Comparison of ENCODE assay signal across 8 cellular contexts in genomic region chr10:43408710-43409384, GRCh38. TPM values are rescaled to one million over a fixed set of nuclear protein-coding genes. Genes with fewer than 3 reads are reported as not detected.
DNase-seq lines count a peak whose midpoint lies in the region; ATAC-seq and TF ChIP-seq lines count a peak whose summit lies in the region.

Gene HNRNPF, minus strand, starts transcription at chr10:43409186. Its CDS starts 21,302 bp downstream, at chr10:43387884.

- H3K27ac ChIP-seq in ACC112 (ENCODE audit: low read depth, low read length) (peak within 1 kb of the TSS; percentile 93), VCaP (peak within 1 kb of the TSS; percentile 98), skeletal muscle tissue (ENCODE audit: low read depth, low read length) (peak within 1 kb of the TSS; percentile 99)

- peaks cover 2% of the 10 kb centered on the region for H3K9me3 ChIP-seq in iPS-18c (ENCODE audit: control insufficient read depth, insufficient read depth, low read length)
- no peaks in the 10 kb centered on the region for H3K9me3 ChIP-seq in skeletal muscle tissue (ENCODE audit: control insufficient read depth in 3 of 3, low read length in 3 of 3)

- H3K27me3 ChIP-seq in ACC112 (ENCODE audit: insufficient read depth, low read length) (no peaks in the 10 kb centered on the region), skeletal muscle tissue (ENCODE audit: control insufficient read depth in 3 of 3, insufficient read depth in 3 of 3, low read length in 3 of 3) (no peaks in the 10 kb centered on the region)

- DNase-seq in NCI-H2171 (lab: John Stamatoyannopoulos, UW) (peak; percentile 64), T47D (ENCODE audit: low read depth in 1 of 2, low spot score in 1 of 2) (peak; percentile 94 to 99)

- peaks cover 50% of the 10 kb centered on the region for H3K79me2 ChIP-seq in ACC112 (ENCODE audit: control insufficient read depth, insufficient read depth, low read length, unreplicated experiment)

- TF ChIP-seq CTCF in VCaP (conservative IDR thresholded peaks at IDR 0.05): no peak

- peak within 1 kb of the TSS; percentile 64 for H2AFZ ChIP-seq in ACC112 (ENCODE audit: low read length, unreplicated experiment)

- H3K4me1 ChIP-seq in ACC112 (ENCODE audit: control insufficient read depth, insufficient read depth, low read length, unreplicated experiment): peaks cover 15% of the 10 kb centered on the region
- peaks cover 15 to 27% (median 25%) of the 10 kb centered on the region in 3 donors for H3K4me1 ChIP-seq in skeletal muscle tissue (ENCODE audit: control insufficient read depth in 3 of 3, insufficient read depth in 3 of 3, low read length in 3 of 3)

- ATAC-seq in GM18868 (IDR thresholded peaks at IDR 0.05; ENCODE audit: unreplicated experiment) (peak; percentile 68), HG03103 (IDR thresholded peaks at IDR 0.05; ENCODE audit: low read depth, unreplicated experiment) (peak; percentile 65)

- H3K36me3 ChIP-seq in ACC112 (ENCODE audit: insufficient read depth, low read length) (no peaks in the 10 kb centered on the region), skeletal muscle tissue (ENCODE audit: control insufficient read depth in 3 of 3, insufficient read depth in 3 of 3, low read length in 3 of 3) (no peaks in the 10 kb centered on the region)

- peak within 1 kb of the TSS; percentile 84 to 92 (median 87) for H3K9ac ChIP-seq in skeletal muscle tissue (ENCODE audit: low read depth in 1 of 3, low read length in 3 of 3)

- peak within 1 kb of the TSS; percentile 77 for H3K4me3 ChIP-seq in ACC112 (ENCODE audit: low read depth, low read length)
- H3K4me3 ChIP-seq in iPS-18c (ENCODE audit: insufficient read depth, low read depth, low read length): peak within 1 kb of the TSS; percentile 91
- peak within 1 kb of the TSS; percentile 88 to 92 (median 89) for H3K4me3 ChIP-seq in skeletal muscle tissue (ENCODE audit: low read length in 3 of 3)

- in situ Hi-C loops in T47D (cut with HindIII; ENCODE audit: low pct_unique_long_range_greater_than_20kb, low sequenced_read_pairs): no loop called here

RNA-seq across cellular contexts. Expression of gene HNRNPF, which starts in this region (rescaled TPM):
- 87.2 TPM for total RNA-seq in skeletal muscle tissue

Comparison
In these comparisons a context has a peak if more than half of its experiments do, and no peak if none do; other contexts are left out.
1. Peak in every context shown above with its lines: DNase-seq, ATAC-seq, H3K4me3 ChIP-seq and H3K27ac ChIP-seq.